27 cellular contexts compared by ENCODE assay signal in genomic region chr10:28155726-28156125, GRCh38.
"Had no signal": no experiment of that assay in that cellular context is flagged by ENCODE, and none has a peak within 500 bp of the region (broad histone marks: within the 10 kb centered on the region; RNA-seq: fewer than 3 reads in every experiment).

No MANE protein-coding gene starts in this region.

- H3K36me3 Mint-ChIP-seq: natural killer cell; stimulated activated naive B cell treated with anti-CD40 and anti-IgM and Interleukin-4, amounts not matched to agents 10 μg/mL and 1 μg/mL and 100 μg/mL, for 72 hours had no signal

- H3K27me3 Mint-ChIP-seq: memory B cell, naive B cell had no signal

- H2AFZ ChIP-seq: parathyroid adenoma had no signal

- DNase-seq: heart left ventricle; hypothalamus; immature natural killer cell; kidney; left colon; left lung; naive B cell; natural killer cell; nephron progenitor cell; psoas muscle; right lobe of liver; stimulated activated CD4-positive, alpha-beta T cell treated with anti-CD3 and anti-CD28 coated beads, Interleukin-1b, Interleukin-23, amount 100 ng/mL, for 48 hours; stimulated activated CD4-positive, alpha-beta T cell treated with anti-CD3 and anti-CD28 coated beads, Interleukin-2, amount 100 ng/mL, for 48 hours; stimulated activated CD4-positive, alpha-beta T cell treated with anti-CD3 and anti-CD28 coated beads, Interleukin-4, amount 100 ng/mL, for 4 hours; stimulated activated naive B cell treated with anti-CD40 and anti-IgM and Interleukin-4, amounts not matched to agents 10 μg/mL and 1 μg/mL and 100 μg/mL, for 72 hours; stimulated activated naive CD8-positive, alpha-beta T cell treated with anti-CD3 and anti-CD28 coated beads, Interleukin-15, Interleukin-2, amounts not matched to agents 100 U/mL and 50 U/mL, for 24 hours; stomach; testis; thyroid gland; transverse colon; upper lobe of left lung had no signal

- H3K36me3 ChIP-seq: heart left ventricle, left lung, right atrium auricular region, right lobe of liver, stomach, thyroid gland, transverse colon, upper lobe of left lung, vagina had no signal

- H3K79me2 ChIP-seq: parathyroid adenoma had no signal

- H3K9me3 Mint-ChIP-seq: immature natural killer cell; memory B cell; natural killer cell; nephron progenitor cell; stimulated activated naive B cell treated with anti-CD40 and anti-IgM and Interleukin-4, amounts not matched to agents 10 μg/mL and 1 μg/mL and 100 μg/mL, for 72 hours had no signal

- H3K4me2 ChIP-seq: smooth muscle cell had no signal

- H3K27ac ChIP-seq: heart left ventricle, left lung, parathyroid adenoma, psoas muscle, right atrium auricular region, right lobe of liver, stomach, testis, thyroid gland, transverse colon, upper lobe of left lung, vagina had no signal

- H3K4me1 ChIP-seq: heart left ventricle, left lung, parathyroid adenoma, right atrium auricular region, right lobe of liver, testis, thyroid gland, transverse colon, vagina had no signal

- H3K4me1 Mint-ChIP-seq: memory B cell; naive B cell; nephron progenitor cell; stimulated activated naive B cell treated with anti-CD40 and anti-IgM and Interleukin-4, amounts not matched to agents 10 μg/mL and 1 μg/mL and 100 μg/mL, for 72 hours had no signal

- H3K9ac ChIP-seq: parathyroid adenoma had no signal

- H3K27ac Mint-ChIP-seq: immature natural killer cell; memory B cell; natural killer cell; stimulated activated naive B cell treated with anti-CD40 and anti-IgM and Interleukin-4, amounts not matched to agents 10 μg/mL and 1 μg/mL and 100 μg/mL, for 72 hours had no signal

- H3K9me3 ChIP-seq: left lung, psoas muscle, right atrium auricular region, right lobe of liver, stomach, testis, thyroid gland, transverse colon, upper lobe of left lung, vagina had no signal

- H3K4me3 ChIP-seq: heart left ventricle, left lung, lung, psoas muscle, right atrium auricular region, right lobe of liver, smooth muscle cell, stomach, testis, thyroid gland, transverse colon, upper lobe of left lung, vagina had no signal

- H3K4me3 Mint-ChIP-seq: immature natural killer cell; memory B cell; naive B cell; natural killer cell; nephron progenitor cell; stimulated activated naive B cell treated with anti-CD40 and anti-IgM and Interleukin-4, amounts not matched to agents 10 μg/mL and 1 μg/mL and 100 μg/mL, for 72 hours had no signal

- H3K27me3 ChIP-seq: heart left ventricle, left lung, right atrium auricular region, right lobe of liver, stomach, testis, thyroid gland, transverse colon, upper lobe of left lung, vagina had no signal
